8 cellular contexts compared by ENCODE assay signal in genomic region chr1:231338270-231339128, GRCh38. TPM values are rescaled to one million over a fixed set of nuclear protein-coding genes. Genes with fewer than 3 reads are reported as not detected.
A peak's percentile ranks its signal among the peaks of the same experiment; 100 is the strongest.
DNase-seq lines count a peak whose midpoint lies in the region; ATAC-seq and TF ChIP-seq lines count a peak whose summit lies in the region.

SPRTN (plus strand) TSS chr1:231338293; CDS start chr1:231338384, 91 bp downstream.

- no peak for DNase-seq in BJ (ENCODE audit: low read depth)
- DNase-seq in fibroblast of villous mesenchyme (ENCODE audit: low read depth) = no peak
- no peak for DNase-seq in occipital lobe (lab: John Stamatoyannopoulos, UW)
- no peak for DNase-seq in NCI-H1048 (lab: John Stamatoyannopoulos, UW)

- H3K4me3 ChIP-seq in BJ (ENCODE audit: low read depth, low read length) = peak within 1 kb of the TSS; percentile 79
- H3K4me3 ChIP-seq in fibroblast of villous mesenchyme (ENCODE audit: low read depth, low read length) = peak within 1 kb of the TSS; percentile 98

- ATAC-seq in GM19035 (IDR thresholded peaks at IDR 0.05; ENCODE audit: unreplicated experiment) = peak; percentile 13
- peak; percentile 7 for ATAC-seq in HG03439 (IDR thresholded peaks at IDR 0.05; ENCODE audit: unreplicated experiment)
- no peak for ATAC-seq in GM18502 (IDR thresholded peaks at IDR 0.05; ENCODE audit: poor library complexity, unreplicated experiment)

- no peak for TF ChIP-seq CTCF in BJ (IDR thresholded peaks at IDR 0.05; ENCODE audit: insufficient read depth, low read depth, low read length)
- TF ChIP-seq CTCF in VCaP (conservative IDR thresholded peaks at IDR 0.05) = no peak
- no peak for TF ChIP-seq CTCF in fibroblast of villous mesenchyme (IDR thresholded peaks at IDR 0.05; ENCODE audit: insufficient read depth, low read depth, low read length)

- POLR2A ChIA-PET in BJ (lab: Charles Lee) = interaction anchor here (0.5 kb wide), 1 partner anchor 696 kb away, joined by 5 read pairs; the partner anchor contains the start of gene COG2

- H3K36me3 ChIP-seq in BJ (ENCODE audit: control insufficient read depth, insufficient read depth, low read length) = no peaks in the 10 kb centered on the region; the same call in 1 of the 2 replicates

- no peaks in the 10 kb centered on the region for H3K27me3 ChIP-seq in BJ (ENCODE audit: control insufficient read depth, insufficient read depth, low read length)

- CTCF ChIA-PET in BJ (lab: Yijun Ruan, JAX) = interaction anchor here (0.8 to 2.2 kb wide), 4 partner anchors 12 to 23 kb away, joined by 3 to 8 read pairs (median 4); no protein-coding TSS in a partner anchor

- peak within 1 kb of the TSS; percentile 79 for H3K27ac ChIP-seq in VCaP

RNA-seq across cellular contexts. Expression of gene SPRTN, which starts in this region (rescaled TPM):
- 10.0 and 10.9 TPM in 2 replicates for polyA plus RNA-seq in BJ (2011; rRNA removed)
- 14.5 and 16.4 TPM in 2 replicates for polyA minus RNA-seq in BJ (2011; rRNA and poly(A)+ RNA removed)
- total RNA-seq in fibroblast of villous mesenchyme (20.6 and 23.7 TPM in 2 replicates), occipital lobe (15.9 TPM)
